ENCODE assay signal across 13 cellular contexts in the genomic region with DNA sequence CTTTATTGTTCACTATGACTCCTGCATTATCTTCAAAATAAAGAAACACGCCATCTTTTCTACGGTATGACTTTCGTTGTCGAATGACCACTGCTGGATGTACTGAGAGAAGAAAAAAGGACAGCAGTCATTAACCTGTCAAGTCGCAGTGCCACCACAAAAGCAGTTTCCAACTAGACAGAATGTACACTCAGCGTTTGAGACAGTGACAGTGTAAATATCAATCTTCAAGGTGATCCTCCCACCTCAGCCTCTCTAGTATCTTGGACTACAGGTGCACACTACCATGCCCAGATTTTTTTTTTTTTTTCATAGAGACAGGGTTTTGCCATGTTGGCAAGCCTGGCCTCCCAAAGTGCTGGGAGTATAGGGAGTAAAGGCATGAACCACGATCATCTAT. TPM values are rescaled to one million over a fixed set of nuclear protein-coding genes. Genes with fewer than 3 reads are reported as not detected.
DNase-seq lines count a peak whose midpoint lies in the region; ATAC-seq, FAIRE-seq and TF ChIP-seq lines count a peak whose summit lies in the region.
"Had no signal": no experiment of that assay in that cellular context is flagged by ENCODE, and none has a peak within 500 bp of the region (broad histone marks: within the 10 kb centered on the region; RNA-seq: fewer than 3 reads in every experiment).

No MANE protein-coding gene starts in this region.

- H3K27ac Mint-ChIP-seq in Calu3 (ENCODE audit: unreplicated experiment): peak overlapping the region; percentile 37
- H3K27ac Mint-ChIP-seq in natural killer cell treated with Interleukin-12 subunit alpha and Interleukin-12 subunit beta and Interleukin-15 and Interleukin-18, amount 100 ng/mL, for 72 hours: peak overlapping the region; percentile 96 to 100

- H3K36me3 ChIP-seq in Karpas-422 (ENCODE audit: insufficient read depth, low read length) (peaks cover 44% of the 10 kb centered on the region), K562 (ENCODE audit: control insufficient read depth, insufficient read depth, low read length) (peaks cover 62% of the 10 kb centered on the region)

- no peaks in the 10 kb centered on the region for H3K27me3 Mint-ChIP-seq in Calu3 (ENCODE audit: unreplicated experiment)
- no peaks in the 10 kb centered on the region for H3K27me3 Mint-ChIP-seq in natural killer cell treated with Interleukin-12 subunit alpha and Interleukin-12 subunit beta and Interleukin-15 and Interleukin-18, amount 100 ng/mL, for 72 hours

- in situ Hi-C loops in K562 (cut with MboI): no loop called here

- no peak for TF ChIP-seq POLR2A in K562 (conservative IDR thresholded peaks at IDR 0.05)

- H3K4me3 Mint-ChIP-seq in Calu3 (ENCODE audit: low read depth, unreplicated experiment): peak overlapping the region; percentile 93
- peak overlapping the region; percentile 94 for H3K4me3 Mint-ChIP-seq in natural killer cell treated with Interleukin-12 subunit alpha and Interleukin-12 subunit beta and Interleukin-15 and Interleukin-18, amount 100 ng/mL, for 72 hours

- peaks cover 9% of the 10 kb centered on the region for H3K9me1 ChIP-seq in K562 (ENCODE audit: control insufficient read depth, insufficient read depth, low read length)

- H4K20me1 ChIP-seq in Karpas-422 (ENCODE audit: insufficient read depth, low read depth, low read length): peaks cover 40% of the 10 kb centered on the region
- peaks cover 32% of the 10 kb centered on the region for H4K20me1 ChIP-seq in K562 (replicated peaks; ENCODE audit: control insufficient read depth, insufficient read depth, low read length)

- peak overlapping the region; percentile 98 for H3K4me2 ChIP-seq in Karpas-422 (ENCODE audit: low read depth, low read length, poor library complexity, severe bottlenecking)
- peak overlapping the region; percentile 99; the same call in 1 of the 2 replicates for H3K4me2 ChIP-seq in K562 (ENCODE audit: insufficient read depth, low read length)

- H3K27me3 ChIP-seq in Karpas-422 (ENCODE audit: low read length) (no peaks in the 10 kb centered on the region), K562 (ENCODE audit: control insufficient read depth in 2 of 2, insufficient read depth in 2 of 2, low read length in 2 of 2) (no peaks in the 10 kb centered on the region)
- H3K27me3 ChIP-seq: Peyer's patch, sigmoid colon had no signal

- H3K9me2 ChIP-seq in Karpas-422 (replicated peaks; ENCODE audit: insufficient read depth, low read length): no peaks in the 10 kb centered on the region

- BruUV-seq in Calu3 (replicated peaks; lab: Mats Ljungman, UMichigan) (no TSS peak), K562 (replicated peaks; lab: Mats Ljungman, UMichigan) (no TSS peak)

- POLR2A ChIA-PET in K562 (lab: Yijun Ruan, JAX): interaction anchor here (0.5 to 5.8 kb wide), 7 partner anchors 10 to 42 kb away, joined by 3 to 70 read pairs (median 6); partner anchors contain the start of genes CWC25 and LASP1

- intact Hi-C loops in Calu3 (cut with micrococcal nuclease; ENCODE audit: unreplicated experiment): loop anchor here (10.0 kb wide), 1 partner anchor 176 kb away; the partner anchor contains the start of gene EPOP
- intact Hi-C loops in K562 (cut with micrococcal nuclease): loop anchor here (5.0 kb wide), 1 partner anchor 98 kb away; the partner anchor contains the start of gene PSMB3

- H3K79me2 ChIP-seq in Karpas-422 (ENCODE audit: low read length) (peaks cover 29% of the 10 kb centered on the region), K562 (ENCODE audit: control insufficient read depth, insufficient read depth, low read length) (peaks cover 51% of the 10 kb centered on the region)

- H3K9me3 Mint-ChIP-seq in Calu3 (ENCODE audit: low read depth, unreplicated experiment): no peaks in the 10 kb centered on the region
- no peaks in the 10 kb centered on the region for H3K9me3 Mint-ChIP-seq in natural killer cell treated with Interleukin-12 subunit alpha and Interleukin-12 subunit beta and Interleukin-15 and Interleukin-18, amount 100 ng/mL, for 72 hours

- TF ChIP-seq CTCF in Calu3 (IDR thresholded peaks at IDR 0.05; ENCODE audit: unreplicated experiment) (no peak), K562 (IDR thresholded peaks at IDR 0.05 in 2 of 3, conservative IDR thresholded peaks at IDR 0.05 in 1 of 3; ENCODE audit: insufficient read depth in 2 of 3, low read depth in 1 of 3, low read length in 3 of 3) (no peak), omental fat pad (IDR thresholded peaks at IDR 0.05) (no peak)

- no peak for TF ChIP-seq RAD21 in K562 (CRISPR knock-in tag; conservative IDR thresholded peaks at IDR 0.05 in 1 of 2, IDR thresholded peaks at IDR 0.05 in 1 of 2)

- H3K36me3 Mint-ChIP-seq in Calu3 (ENCODE audit: insufficient read depth, unreplicated experiment): peaks cover 91% of the 10 kb centered on the region
- peaks cover 44% of the 10 kb centered on the region for H3K36me3 Mint-ChIP-seq in natural killer cell treated with Interleukin-12 subunit alpha and Interleukin-12 subunit beta and Interleukin-15 and Interleukin-18, amount 100 ng/mL, for 72 hours

- no peaks in the 10 kb centered on the region for H3K9me3 ChIP-seq in Karpas-422 (ENCODE audit: low read length)
- H3K9me3 ChIP-seq in K562 (replicated peaks; ENCODE audit: control insufficient read depth, insufficient read depth, low read depth, low read length): no peaks in the 10 kb centered on the region
- H3K9me3 ChIP-seq: Peyer's patch, sigmoid colon had no signal

- H3K27ac ChIP-seq in Karpas-422 (ENCODE audit: low read length) (no peak overlapping the region), K562 (ENCODE audit: extremely low read depth, low read depth, low read length) (no peak overlapping the region)
- H3K27ac ChIP-seq: Peyer's patch, sigmoid colon had no signal

- peaks cover 51% of the 10 kb centered on the region for H3K4me1 Mint-ChIP-seq in Calu3 (ENCODE audit: low read depth, unreplicated experiment)
- H3K4me1 Mint-ChIP-seq in natural killer cell treated with Interleukin-12 subunit alpha and Interleukin-12 subunit beta and Interleukin-15 and Interleukin-18, amount 100 ng/mL, for 72 hours (ENCODE audit: low read depth in 2 of 2): peaks cover 51% of the 10 kb centered on the region in 2 donors

- no peak overlapping the region for H2AFZ ChIP-seq in Karpas-422 (ENCODE audit: low read length)
- H2AFZ ChIP-seq in K562 (ENCODE audit: low read depth, low read length): no peak overlapping the region

- DNase-seq in Calu3 (no peak), Karpas-422 (no peak), K562 (ENCODE audit: extremely low read depth in 1 of 4, low spot score in 3 of 4) (no peak), omental fat pad (ENCODE audit: low spot score) (no peak), iPS-NIHi11 (ENCODE audit: low spot score) (no peak)
- no peak for DNase-seq in natural killer cell treated with Interleukin-12 subunit alpha and Interleukin-12 subunit beta and Interleukin-15 and Interleukin-18, amount 100 ng/mL, for 72 hours (ENCODE audit: low spot score)
- no peak for DNase-seq in central memory CD4-positive, alpha-beta T cell
- DNase-seq: amniotic stem cell, left cardiac atrium, NCI-H2029, Peyer's patch, sigmoid colon had no signal

- no peak for TF ChIP-seq EP300 in K562 (IDR thresholded peaks at IDR 0.05; ENCODE audit: low read length)

- H3K4me3 ChIP-seq in Karpas-422 (ENCODE audit: low read length) (no peak overlapping the region), K562 (peak overlapping the region; percentile 82; the same call in 1 of the 2 replicates)
- H3K4me3 ChIP-seq: Peyer's patch, sigmoid colon had no signal

- WGBS in K562 (ENCODE audit: insufficient coverage, low coverage, missing lambda C conversion rate): 78% methylated on average over 7 of the region's 7 CpGs

- CTCF ChIA-PET in Calu3 (lab: Charles Lee): interaction anchor here (0.7 to 1.7 kb wide), 4 partner anchors 17 to 302 kb away, joined by 3 to 9 read pairs (median 5); partner anchors contain the start of gene PLXDC1
- CTCF ChIA-PET in K562 (lab: Yijun Ruan, JAX; ENCODE audit: low intra/inter-chr PET ratio): no interaction called here

- FAIRE-seq in K562 (lab: Jason Lieb, UNC): no peak

- H3K4me1 ChIP-seq in Karpas-422 (ENCODE audit: low read length) (peaks cover 27% of the 10 kb centered on the region), K562 (replicated peaks in 1 of 2; ENCODE audit: control insufficient read depth in 2 of 2, insufficient read depth in 2 of 2, low read length in 2 of 2) (peaks cover 8 to 18% of the 10 kb centered on the region in 2 experiments)

- H3K9ac ChIP-seq in Karpas-422 (ENCODE audit: low read length) (no peak overlapping the region), K562 (ENCODE audit: insufficient read depth in 1 of 2, low read depth in 2 of 2, low read length in 2 of 2) (no peak overlapping the region)

- no peak for ATAC-seq in K562
- ATAC-seq in natural killer cell treated with Interleukin-12 subunit alpha and Interleukin-12 subunit beta and Interleukin-15 and Interleukin-18, amount 100 ng/mL, for 72 hours: no peak
- no peak for ATAC-seq in omental fat pad (ENCODE audit: low FRiP score)
- ATAC-seq in GM18502 (IDR thresholded peaks at IDR 0.05; ENCODE audit: poor library complexity, unreplicated experiment): no peak
- ATAC-seq: left cardiac atrium had no signal

RNA-seq across cellular contexts. Expression of gene RPL23, which starts 3.1 kb away (rescaled TPM):
- total RNA-seq in Calu3 (2022) (3,443 and 3,829 TPM in 2 replicates), K562 (2014; rRNA removed) (2,281 and 2,332 TPM in 2 replicates), K562 (2014; rRNA removed; fragmentation: Illumina TruSeq; extraction: Trizol) (3,218 and 3,389 TPM in 2 replicates), K562 (2015; rRNA removed; fragmentation: Illumina TruSeq; extraction: Trizol) (2,524 and 2,706 TPM in 2 replicates), K562 (2021) (1,745 and 1,985 TPM in 2 replicates), omental fat pad (1,000 to 10,000 TPM; 1,566 to 2,133 (median 2,034) TPM)
- 2,394 and 2,712 TPM in 2 replicates for total RNA-seq in Karpas-422 (2014; rRNA removed; shearing (Covaris generic); ENCODE audit: low replicate concordance)
- 370 and 391 TPM in 2 replicates for total RNA-seq in K562 (2011; cell fraction: chromatin; rRNA removed; ENCODE audit: low replicate concordance)
- total RNA-seq in K562 (2011; cell fraction: nucleolus; rRNA removed): 317 and 380 TPM in 2 replicates
- 567 and 894 TPM in 2 replicates for total RNA-seq in K562 (2011; cell fraction: nucleoplasm; rRNA removed)
- polyA plus RNA-seq in K562 (2011; rRNA removed) (1,779 and 3,096 TPM in 2 replicates), K562 (2014; fragmentation: Illumina TruSeq; extraction: Trizol) (3,156 and 3,487 TPM in 2 replicates), K562 (2014; fragmentation: Nextera tagmentation; extraction: Ambion mirVana) (1,000 to 10,000 TPM; 2,598 to 3,667 TPM), K562 (2014; rRNA removed) (3,128 and 3,158 TPM in 2 replicates)
- polyA plus RNA-seq in K562 (2011; cell fraction: cytosol; rRNA removed): 1,009 and 1,561 TPM in 2 replicates
- 519 and 810 TPM in 2 replicates for polyA plus RNA-seq in K562 (2011; cell fraction: nucleus; rRNA removed)
- 2,980 and 3,135 TPM in 2 replicates for polyA plus RNA-seq in K562 (2012)
- 1,069 and 1,345 TPM in 2 replicates for polyA minus RNA-seq in K562 (2011; rRNA and poly(A)+ RNA removed)
- polyA minus RNA-seq in K562 (2011; cell fraction: cytosol; rRNA and poly(A)+ RNA removed): 644 and 904 TPM in 2 replicates
- polyA minus RNA-seq in K562 (2011; cell fraction: nucleus; rRNA and poly(A)+ RNA removed): 127 and 195 TPM in 2 replicates
- total RNA-seq in natural killer cell treated with Interleukin-12 subunit alpha and Interleukin-12 subunit beta and Interleukin-15 and Interleukin-18, amount 100 ng/mL, for 72 hours: 1,000 to 10,000 TPM; 1,120 to 1,259 TPM

RNA-seq across cellular contexts. Expression of gene LASP1, which starts 19.5 kb away (rescaled TPM):
- total RNA-seq in Calu3 (2022): 479 and 558 TPM in 2 replicates
- 59.3 and 85.0 TPM in 2 replicates for total RNA-seq in Karpas-422 (2014; rRNA removed; shearing (Covaris generic); ENCODE audit: low replicate concordance)
- 56.3 and 141 TPM in 2 replicates for total RNA-seq in K562 (2011; cell fraction: chromatin; rRNA removed; ENCODE audit: low replicate concordance)
- 52.5 and 72.2 TPM in 2 replicates for total RNA-seq in K562 (2011; cell fraction: nucleolus; rRNA removed)
- 56.8 and 72.4 TPM in 2 replicates for total RNA-seq in K562 (2011; cell fraction: nucleoplasm; rRNA removed)
- total RNA-seq in K562 (2014; rRNA removed): 48.5 and 49.0 TPM in 2 replicates
- total RNA-seq in K562 (2014; rRNA removed; fragmentation: Illumina TruSeq; extraction: Trizol): 35.1 and 38.8 TPM in 2 replicates
- total RNA-seq in K562 (2015; rRNA removed; fragmentation: Illumina TruSeq; extraction: Trizol): 55.3 and 58.7 TPM in 2 replicates
- total RNA-seq in K562 (2021): 112 and 125 TPM in 2 replicates
- polyA plus RNA-seq in K562 (2011; rRNA removed): 45.9 and 62.1 TPM in 2 replicates
- 58.9 and 166 TPM in 2 replicates for polyA plus RNA-seq in K562 (2011; cell fraction: cytosol; rRNA removed)
- 25.9 and 52.6 TPM in 2 replicates for polyA plus RNA-seq in K562 (2011; cell fraction: nucleus; rRNA removed)
- 110 and 126 TPM in 2 replicates for polyA plus RNA-seq in K562 (2012)
- 95.7 and 104 TPM in 2 replicates for polyA plus RNA-seq in K562 (2014; fragmentation: Illumina TruSeq; extraction: Trizol)
- polyA plus RNA-seq in K562 (2014; fragmentation: Nextera tagmentation; extraction: Ambion mirVana): 10 to 100 TPM; 23.0 to 23.6 TPM
- polyA plus RNA-seq in K562 (2014; rRNA removed): 69.1 and 78.2 TPM in 2 replicates
- polyA minus RNA-seq in K562 (2011; rRNA and poly(A)+ RNA removed): 48.3 and 89.0 TPM in 2 replicates
- polyA minus RNA-seq in K562 (2011; cell fraction: cytosol; rRNA and poly(A)+ RNA removed): 56.3 and 79.0 TPM in 2 replicates
- polyA minus RNA-seq in K562 (2011; cell fraction: nucleus; rRNA and poly(A)+ RNA removed): 20.1 and 22.1 TPM in 2 replicates
- total RNA-seq in natural killer cell treated with Interleukin-12 subunit alpha and Interleukin-12 subunit beta and Interleukin-15 and Interleukin-18, amount 100 ng/mL, for 72 hours: 100 to 1,000 TPM; 214 to 390 TPM
- 100 to 1,000 TPM; 111 to 174 (median 148) TPM for total RNA-seq in omental fat pad

RNA-seq across cellular contexts. Expression of gene CWC25, which starts 25.3 kb away (rescaled TPM):
- total RNA-seq in Calu3 (2022): 77.8 and 78.9 TPM in 2 replicates
- 11.8 and 12.7 TPM in 2 replicates for total RNA-seq in Karpas-422 (2014; rRNA removed; shearing (Covaris generic); ENCODE audit: low replicate concordance)
- total RNA-seq in K562 (2011; cell fraction: chromatin; rRNA removed; ENCODE audit: low replicate concordance): 54.3 and 57.6 TPM in 2 replicates
- 25.0 and 27.9 TPM in 2 replicates for total RNA-seq in K562 (2011; cell fraction: nucleolus; rRNA removed)
- total RNA-seq in K562 (2011; cell fraction: nucleoplasm; rRNA removed): 31.0 and 32.9 TPM in 2 replicates
- total RNA-seq in K562 (2014; rRNA removed): 16.8 and 18.6 TPM in 2 replicates
- 19.0 and 19.2 TPM in 2 replicates for total RNA-seq in K562 (2014; rRNA removed; fragmentation: Illumina TruSeq; extraction: Trizol)
- 21.0 and 24.1 TPM in 2 replicates for total RNA-seq in K562 (2015; rRNA removed; fragmentation: Illumina TruSeq; extraction: Trizol)
- total RNA-seq in K562 (2021): 16.5 and 17.4 TPM in 2 replicates
- polyA plus RNA-seq in K562 (2011; rRNA removed): 14.1 and 23.0 TPM in 2 replicates
- 10.1 and 11.8 TPM in 2 replicates for polyA plus RNA-seq in K562 (2011; cell fraction: cytosol; rRNA removed)
- polyA plus RNA-seq in K562 (2011; cell fraction: nucleus; rRNA removed): 48.3 and 72.5 TPM in 2 replicates
- 16.7 and 17.1 TPM in 2 replicates for polyA plus RNA-seq in K562 (2012)
- polyA plus RNA-seq in K562 (2014; fragmentation: Illumina TruSeq; extraction: Trizol): 22.9 and 27.4 TPM in 2 replicates
- 10 to 100 TPM; 24.4 to 26.3 TPM for polyA plus RNA-seq in K562 (2014; fragmentation: Nextera tagmentation; extraction: Ambion mirVana)
- polyA plus RNA-seq in K562 (2014; rRNA removed): 20.7 and 21.9 TPM in 2 replicates
- polyA minus RNA-seq in K562 (2011; rRNA and poly(A)+ RNA removed): 9.2 and 16.7 TPM in 2 replicates
- polyA minus RNA-seq in K562 (2011; cell fraction: cytosol; rRNA and poly(A)+ RNA removed): 5.5 and 6.7 TPM in 2 replicates
- polyA minus RNA-seq in K562 (2011; cell fraction: nucleus; rRNA and poly(A)+ RNA removed): 11.3 and 12.7 TPM in 2 replicates
- 10 to 100 TPM; 36.8 to 39.3 TPM for total RNA-seq in natural killer cell treated with Interleukin-12 subunit alpha and Interleukin-12 subunit beta and Interleukin-15 and Interleukin-18, amount 100 ng/mL, for 72 hours
- 10 to 100 TPM; 15.2 to 49.6 (median 30.5) TPM for total RNA-seq in omental fat pad

RNA-seq across cellular contexts. Expression of gene PIP4K2B, which starts 51.0 kb away (rescaled TPM):
- total RNA-seq in Calu3 (2022): 101 and 120 TPM in 2 replicates
- 32.0 and 42.7 TPM in 2 replicates for total RNA-seq in Karpas-422 (2014; rRNA removed; shearing (Covaris generic); ENCODE audit: low replicate concordance)
- total RNA-seq in K562 (2011; cell fraction: chromatin; rRNA removed; ENCODE audit: low replicate concordance): 27.6 and 39.9 TPM in 2 replicates
- total RNA-seq in K562 (2011; cell fraction: nucleolus; rRNA removed): 17.5 and 18.2 TPM in 2 replicates
- total RNA-seq in K562 (2011; cell fraction: nucleoplasm; rRNA removed): 23.2 and 28.6 TPM in 2 replicates
- total RNA-seq in K562 (2014; rRNA removed): 14.4 and 18.1 TPM in 2 replicates
- 24.0 and 24.1 TPM in 2 replicates for total RNA-seq in K562 (2014; rRNA removed; fragmentation: Illumina TruSeq; extraction: Trizol)
- 27.9 and 29.3 TPM in 2 replicates for total RNA-seq in K562 (2015; rRNA removed; fragmentation: Illumina TruSeq; extraction: Trizol)
- total RNA-seq in K562 (2021): 25.8 and 29.9 TPM in 2 replicates
- polyA plus RNA-seq in K562 (2011; rRNA removed): 16.6 and 23.0 TPM in 2 replicates
- polyA plus RNA-seq in K562 (2011; cell fraction: cytosol; rRNA removed): 14.6 and 27.3 TPM in 2 replicates
- polyA plus RNA-seq in K562 (2011; cell fraction: nucleus; rRNA removed): 34.1 and 43.1 TPM in 2 replicates
- 19.7 and 23.1 TPM in 2 replicates for polyA plus RNA-seq in K562 (2012)
- polyA plus RNA-seq in K562 (2014; fragmentation: Illumina TruSeq; extraction: Trizol): 25.5 and 29.6 TPM in 2 replicates
- 1 to 10 TPM; 3.7 to 5.7 TPM for polyA plus RNA-seq in K562 (2014; fragmentation: Nextera tagmentation; extraction: Ambion mirVana)
- 17.9 and 27.2 TPM in 2 replicates for polyA plus RNA-seq in K562 (2014; rRNA removed)
- polyA minus RNA-seq in K562 (2011; rRNA and poly(A)+ RNA removed): 35.1 and 73.8 TPM in 2 replicates
- polyA minus RNA-seq in K562 (2011; cell fraction: cytosol; rRNA and poly(A)+ RNA removed): 15.0 and 21.8 TPM in 2 replicates
- polyA minus RNA-seq in K562 (2011; cell fraction: nucleus; rRNA and poly(A)+ RNA removed): 7.5 and 10.6 TPM in 2 replicates
- total RNA-seq in natural killer cell treated with Interleukin-12 subunit alpha and Interleukin-12 subunit beta and Interleukin-15 and Interleukin-18, amount 100 ng/mL, for 72 hours: 10 to 100 TPM; 25.4 to 33.2 TPM
- total RNA-seq in omental fat pad: 10 to 100 TPM; 25.7 to 79.0 (median 47.2) TPM
